Comparison of ENCODE assay signal across 8 cellular contexts in the genomic region with DNA sequence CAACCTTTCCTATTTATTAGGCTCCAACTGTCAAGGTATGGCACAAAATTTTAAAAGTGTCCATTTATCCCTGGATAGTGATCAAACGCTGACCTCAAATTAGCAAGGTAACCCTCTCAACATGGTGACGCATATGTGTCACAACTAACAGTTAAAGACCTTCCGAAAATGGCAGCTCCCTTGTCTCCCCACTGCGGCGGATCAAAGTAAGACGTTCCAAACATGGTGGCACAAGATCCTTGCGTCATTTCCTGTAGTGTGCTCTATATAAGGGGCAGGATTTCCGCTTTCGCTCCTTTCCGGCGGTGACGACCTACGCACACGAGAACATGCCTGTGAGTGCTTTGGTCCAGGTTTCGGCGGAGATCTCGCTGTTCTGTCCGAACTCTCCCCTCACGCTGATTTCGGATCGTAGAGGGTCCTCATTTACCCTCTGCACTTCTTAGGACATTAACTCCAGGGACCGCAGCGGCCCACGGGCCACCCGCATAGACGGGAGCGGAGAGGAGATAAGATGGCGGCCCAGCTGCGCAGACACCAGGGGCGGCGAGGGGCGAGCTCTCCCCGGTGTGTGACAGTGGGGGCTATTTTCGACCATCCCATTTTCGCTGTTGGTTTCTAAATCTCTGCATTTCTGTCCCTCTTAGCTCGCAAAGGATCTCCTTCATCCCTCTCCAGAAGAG. TPM values are rescaled to one million over a fixed set of nuclear protein-coding genes. Genes with fewer than 3 reads are reported as not detected.
DNase-seq lines count a peak whose midpoint lies in the region; ATAC-seq, FAIRE-seq and TF ChIP-seq lines count a peak whose summit lies in the region.

RPS27 (plus strand) TSS at position 295 of the 683 bp plus-strand sequence; CDS start at position 330, 35 bp downstream.

- peak; percentile 93 for FAIRE-seq in GM12892 (lab: Jason Lieb, UNC)

- H3K36me3 ChIP-seq in left ventricle myocardium inferior (peaks cover 42% of the 10 kb centered on the region), urinary bladder (ENCODE audit: insufficient read depth) (peaks cover 4% of the 10 kb centered on the region)

- H3K27ac ChIP-seq in left ventricle myocardium inferior (replicated peaks) (peak within 1 kb of the TSS; percentile 98), urinary bladder (ENCODE audit: low read depth) (peak within 1 kb of the TSS; percentile 97)

- peak within 1 kb of the TSS; percentile 97 for H3K4me3 Mint-ChIP-seq in T-helper 17 cell
- H3K4me3 Mint-ChIP-seq in progenitor cell of endocrine pancreas (ENCODE audit: low read depth) = peak within 1 kb of the TSS; percentile 96

- peaks cover 2% of the 10 kb centered on the region for H3K9me3 Mint-ChIP-seq in progenitor cell of endocrine pancreas (ENCODE audit: low read depth)

- H3K36me3 Mint-ChIP-seq in T-helper 17 cell (ENCODE audit: low read depth) (peaks cover 11% of the 10 kb centered on the region), progenitor cell of endocrine pancreas (ENCODE audit: insufficient read depth) (peaks cover 24% of the 10 kb centered on the region)

- H3K4me1 ChIP-seq in left ventricle myocardium inferior (peaks cover 56% of the 10 kb centered on the region), urinary bladder (ENCODE audit: insufficient read depth) (peaks cover 2% of the 10 kb centered on the region)

- H3K27me3 Mint-ChIP-seq in T-helper 17 cell (peaks cover 4% of the 10 kb centered on the region), progenitor cell of endocrine pancreas (no peaks in the 10 kb centered on the region)

- H3K9me3 ChIP-seq in T-helper 17 cell (ENCODE audit: control insufficient read depth, low read length, poor library complexity, severe bottlenecking) (no peaks in the 10 kb centered on the region), left ventricle myocardium inferior (replicated peaks) (no peaks in the 10 kb centered on the region)

- H3K4me3 ChIP-seq in left ventricle myocardium inferior (peak within 1 kb of the TSS; percentile 99), urinary bladder (ENCODE audit: low read depth, low read length) (peak within 1 kb of the TSS; percentile 84)

- peak; percentile 77 for ATAC-seq in HG02870 (IDR thresholded peaks at IDR 0.05; ENCODE audit: unreplicated experiment)
- ATAC-seq in T-helper 17 cell = peak; percentile 88

- no peaks in the 10 kb centered on the region for H3K27me3 ChIP-seq in left ventricle myocardium inferior (ENCODE audit: low read depth)

- H3K27ac Mint-ChIP-seq in T-helper 17 cell (peak within 1 kb of the TSS; percentile 98), progenitor cell of endocrine pancreas (peak within 1 kb of the TSS; percentile 99)

- TF ChIP-seq CTCF in left ventricle myocardium inferior (IDR thresholded peaks at IDR 0.05; ENCODE audit: borderline replicate concordance) = no peak
- no peak for TF ChIP-seq CTCF in progenitor cell of endocrine pancreas (IDR thresholded peaks at IDR 0.05; ENCODE audit: unreplicated experiment)

- peak; percentile 100 for TF ChIP-seq POLR2A in GM12892 (IDR thresholded peaks at IDR 0.05; ENCODE audit: low read depth, low read length)

- peaks cover 32% of the 10 kb centered on the region for H3K4me1 Mint-ChIP-seq in T-helper 17 cell
- peaks cover 26% of the 10 kb centered on the region for H3K4me1 Mint-ChIP-seq in progenitor cell of endocrine pancreas (ENCODE audit: low read depth)

- DNase-seq in GM12892 (ENCODE audit: insufficient read length) (peak; percentile 78), NCI-H1694 treated with DMSO at 0.1 percent for 48 hours (lab: John Stamatoyannopoulos, UW) (peak; percentile 100), T-helper 17 cell (peak; percentile 68 to 80 (median 78)), amygdala (lab: John Stamatoyannopoulos, UW) (peak; percentile 37 to 96 (median 85)), left ventricle myocardium inferior (peak; percentile 81), progenitor cell of endocrine pancreas (ENCODE audit: low spot score, unreplicated experiment) (peak; percentile 77)

- under 1% methylated on average over 36 of the region's 36 CpGs for WGBS in urinary bladder

- intact Hi-C loops in left ventricle myocardium inferior (cut with micrococcal nuclease) = no loop called here

RNA-seq across cellular contexts. Expression of gene RPS27, which starts in this region (rescaled TPM):
- 15,267 TPM for polyA plus RNA-seq in GM12892 (2012; ENCODE audit: missing spikeins)
- total RNA-seq in T-helper 17 cell = 1,000 to 10,000 TPM; 4,265 to 4,392 TPM
- 1,061 TPM for total RNA-seq in left ventricle myocardium inferior
- total RNA-seq in progenitor cell of endocrine pancreas = 2,170 and 2,294 TPM in 2 replicates
- 3,498 TPM for total RNA-seq in urinary bladder
- 10,997 TPM for polyA plus RNA-seq in urinary bladder

Comparison
In these comparisons a context has a peak if more than half of its experiments do, and no peak if none do; other contexts are left out.
1. Peak in every context shown above with its lines: DNase-seq, ATAC-seq, H3K4me3 ChIP-seq and H3K27ac ChIP-seq.